In the genomic region with DNA sequence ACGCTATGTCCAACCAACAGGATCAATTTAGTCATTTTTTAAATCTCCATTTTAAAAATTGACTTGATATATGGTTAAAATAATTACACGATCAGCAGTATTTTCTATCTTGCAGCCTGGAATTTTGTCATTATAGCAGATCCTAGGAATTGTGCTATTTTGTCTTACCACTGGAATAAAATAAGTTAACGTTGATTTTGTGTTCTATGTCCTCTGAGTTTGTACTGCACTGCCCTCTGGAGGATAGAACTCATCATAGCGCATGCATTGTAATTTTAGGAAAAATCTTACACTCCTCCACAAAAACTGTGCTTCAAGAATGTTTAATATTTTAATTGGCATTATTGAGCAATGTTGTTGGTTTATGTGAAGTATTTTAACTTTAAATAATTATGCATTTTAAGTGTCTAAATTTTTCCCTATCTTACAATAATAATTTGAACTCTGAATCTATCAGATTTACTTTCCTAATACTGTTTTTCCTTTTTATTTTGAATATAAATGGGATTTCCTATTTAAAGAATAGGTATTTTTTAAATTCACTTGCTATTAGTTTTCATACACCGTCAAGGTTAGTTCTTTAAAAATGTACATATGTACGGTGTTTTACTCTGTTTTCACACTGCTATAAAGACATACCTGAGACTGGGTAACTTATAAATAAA, we compare ENCODE assay signal across 7 cellular contexts.
A peak's percentile ranks its signal among the peaks of the same experiment; 100 is the strongest.
DNase-seq lines count a peak whose midpoint lies in the region; ATAC-seq and TF ChIP-seq lines count a peak whose summit lies in the region.

No MANE protein-coding gene starts in this region.

- no peak for TF ChIP-seq POLR2A in HCT116 (IDR thresholded peaks at IDR 0.05; ENCODE audit: borderline replicate concordance, extremely low read depth, insufficient read depth, insufficient read length)

- H4K20me1 ChIP-seq in HCT116 (ENCODE audit: insufficient read depth) = no peaks in the 10 kb centered on the region

- TF ChIP-seq CTCF in HCT116 (IDR thresholded peaks at IDR 0.05 in 2 of 3, conservative IDR thresholded peaks at IDR 0.05 in 1 of 3; ENCODE audit: borderline replicate concordance in 1 of 3, insufficient read depth in 1 of 3, low read depth in 2 of 3, low read length in 2 of 3) = peak; percentile 47 to 83 (median 74); a peak in 5 of 6 replicates
- TF ChIP-seq CTCF in endothelial cell (IDR thresholded peaks at IDR 0.05; ENCODE audit: unreplicated experiment) = peak; percentile 78

- H3K4me1 ChIP-seq in HCT116 (ENCODE audit: control insufficient read depth in 1 of 2, insufficient read depth in 2 of 2, low read length in 2 of 2) (no peaks in the 10 kb centered on the region), NT2/D1 (ENCODE audit: insufficient read depth, insufficient read length) (no peaks in the 10 kb centered on the region)

- H3K27ac ChIP-seq in HCT116 (ENCODE audit: low read depth, low read length) = no peak overlapping the region

- intact Hi-C loops in HCT116 (cut with micrococcal nuclease) = loop anchor here (1.0 to 10.0 kb wide), 6 partner anchors 56 to 1956 kb away; no protein-coding TSS in a partner anchor

- no peak overlapping the region for H3K4me3 ChIP-seq in HCT116 (replicated peaks in 1 of 2; ENCODE audit: low read depth in 1 of 2, low read length in 2 of 2)
- no peak overlapping the region for H3K4me3 ChIP-seq in NT2/D1 (ENCODE audit: insufficient read length, low read depth)

- no TSS peak for BruUV-seq in HCT116 (replicated peaks; lab: Mats Ljungman, UMichigan)

- H3K9me3 ChIP-seq in HCT116 (ENCODE audit: control insufficient read depth in 1 of 2, insufficient read depth in 1 of 2, low read depth in 1 of 2, low read length in 2 of 2) (no peaks in the 10 kb centered on the region), NT2/D1 (ENCODE audit: insufficient read depth, low read length) (no peaks in the 10 kb centered on the region)

- H3K27me3 Mint-ChIP-seq in endothelial cell (ENCODE audit: unreplicated experiment) = no peaks in the 10 kb centered on the region

- TF ChIP-seq RAD21 in HCT116 (IDR thresholded peaks at IDR 0.05; ENCODE audit: low read depth) = peak; percentile 73

- no peaks in the 10 kb centered on the region for H3K79me2 ChIP-seq in HCT116 (ENCODE audit: insufficient read depth, low read length)

- no peak overlapping the region for H3K4me2 ChIP-seq in HCT116 (ENCODE audit: low read length)

- no peaks in the 10 kb centered on the region for H3K27me3 ChIP-seq in HCT116 (ENCODE audit: insufficient read depth, low read length)
- no peaks in the 10 kb centered on the region for H3K27me3 ChIP-seq in NT2/D1 (ENCODE audit: insufficient read depth, insufficient read length)

- H3K9ac ChIP-seq in HCT116 (ENCODE audit: low read length) = no peak overlapping the region
- no peak overlapping the region for H3K9ac ChIP-seq in NT2/D1 (ENCODE audit: insufficient read length, low read depth)

- ATAC-seq in HCT116 (0 out of 2 replicates have a peak, but pooled peaks have one; percentile 57), HG03280 (IDR thresholded peaks at IDR 0.05; ENCODE audit: unreplicated experiment) (no peak)

- POLR2A ChIA-PET in HCT116 (lab: Charles Lee) = no interaction called here

- no peaks in the 10 kb centered on the region for H3K36me3 ChIP-seq in HCT116 (ENCODE audit: control insufficient read depth in 1 of 2, insufficient read depth in 2 of 2, low read length in 2 of 2)
- H3K36me3 ChIP-seq in NT2/D1 (ENCODE audit: insufficient read depth, insufficient read length, low read length) = no peaks in the 10 kb centered on the region

- CTCF ChIA-PET in HCT116 (lab: Charles Lee) = interaction anchor here (1.0 to 1.7 kb wide), 2 partner anchors 12 to 539 kb away, joined by 4 to 6 read pairs; no protein-coding TSS in a partner anchor

- H3K4me3 Mint-ChIP-seq in endothelial cell (ENCODE audit: unreplicated experiment) = no peak overlapping the region

- H3K9me3 Mint-ChIP-seq in endothelial cell (ENCODE audit: unreplicated experiment) = no peaks in the 10 kb centered on the region

- no peak overlapping the region for H3K27ac Mint-ChIP-seq in endothelial cell (ENCODE audit: unreplicated experiment)

- no peaks in the 10 kb centered on the region for H3K4me1 Mint-ChIP-seq in endothelial cell (ENCODE audit: unreplicated experiment)

- DNase-seq in GM03348 (ENCODE audit: low spot score) (peak; percentile 51), HCT116 (ENCODE audit: low read depth, low spot score) (peak; percentile 23), NT2/D1 (ENCODE audit: low read depth, low spot score) (peak; percentile 22), endothelial cell (ENCODE audit: low spot score) (peak; percentile 11), retina (peak; percentile 32), C1 segment of cervical spinal cord (lab: John Stamatoyannopoulos, UW) (no peak)

- RAD21 ChIA-PET in HCT116 (lab: Charles Lee; ENCODE audit: low non-redundant PET in 1 of 2, low total read pairs in 2 of 2, uncharacterized antibody in 2 of 2, unreplicated experiment in 2 of 2) = no interaction called here

- peak overlapping the region; percentile 10 for H2AFZ ChIP-seq in HCT116 (ENCODE audit: low read depth, low read length, poor library complexity, severe bottlenecking)

- H3K9me2 ChIP-seq in HCT116 (ENCODE audit: insufficient read depth) = 0 out of 2 replicates have a peak, but pooled peaks cover 5% of the 10 kb centered on the region

- no peaks in the 10 kb centered on the region for H3K36me3 Mint-ChIP-seq in endothelial cell (ENCODE audit: low read depth, unreplicated experiment)

TF ChIP-seq in HCT116, 20 proteins besides CTCF, POLR2A, EP300 and RAD21:
- no peak for TF ChIP-seq CBX3 (IDR thresholded peaks at IDR 0.05; ENCODE audit: low read depth)

Comparison
In these comparisons a context has a peak if more than half of its experiments do, and no peak if none do; other contexts are left out.
1. DNase-seq: peak in GM03348 (single experiment), HCT116 (single experiment), NT2/D1 (single experiment), endothelial cell (single experiment) and retina (single experiment); none in C1 segment of cervical spinal cord (0 of 14).